Comparison of ENCODE assay signal across 8 cellular contexts in genomic region chr10:102460836-102461186, GRCh38. TPM values are rescaled to one million over a fixed set of nuclear protein-coding genes. Genes with fewer than 3 reads are reported as not detected.
A peak's percentile ranks its signal among the peaks of the same experiment; 100 is the strongest.
DNase-seq lines count a peak whose midpoint lies in the region; ATAC-seq and TF ChIP-seq lines count a peak whose summit lies in the region.

No MANE protein-coding gene starts in this region.

- H3K27me3 ChIP-seq in HCT116 (ENCODE audit: insufficient read depth, low read length) (no peaks in the 10 kb centered on the region), RWPE2 (ENCODE audit: insufficient read depth, poor library complexity, severe bottlenecking) (no peaks in the 10 kb centered on the region)

- CTCF ChIA-PET in HCT116 (lab: Charles Lee): interaction anchor here (0.9 to 2.9 kb wide), 7 partner anchors 10 to 291 kb away, joined by 3 to 18 read pairs (median 7); partner anchors contain the start of gene C10orf95

- no peaks in the 10 kb centered on the region for H4K20me1 ChIP-seq in HCT116 (ENCODE audit: insufficient read depth)

- H3K79me2 ChIP-seq in HCT116 (ENCODE audit: insufficient read depth, low read length): peaks cover 37% of the 10 kb centered on the region; the same call in 1 of the 2 replicates

- TF ChIP-seq POLR2A in HCT116 (IDR thresholded peaks at IDR 0.05; ENCODE audit: borderline replicate concordance, extremely low read depth, insufficient read depth, insufficient read length): no peak

- 0 out of 4 replicates have a peak, but pooled peaks cover 0 to 1% of the 10 kb centered on the region in 2 experiments for H3K36me3 ChIP-seq in HCT116 (ENCODE audit: control insufficient read depth in 1 of 2, insufficient read depth in 2 of 2, low read length in 2 of 2)
- H3K36me3 ChIP-seq in RWPE2 (ENCODE audit: low read depth): peaks cover under 1% of the 10 kb centered on the region; the same call in 1 of the 2 replicates

- no peak for TF ChIP-seq RAD21 in HCT116 (IDR thresholded peaks at IDR 0.05; ENCODE audit: low read depth)

- peaks cover 31 to 38% of the 10 kb centered on the region in 2 experiments for H3K4me1 ChIP-seq in HCT116 (ENCODE audit: control insufficient read depth in 1 of 2, insufficient read depth in 2 of 2, low read length in 2 of 2)
- H3K4me1 ChIP-seq in RWPE2 (ENCODE audit: insufficient read depth, poor library complexity, severe bottlenecking): peaks cover 8% of the 10 kb centered on the region

- H3K27ac ChIP-seq in HCT116 (ENCODE audit: low read depth, low read length): no peak overlapping the region; the same call in 1 of the 2 replicates
- no peak overlapping the region for H3K27ac ChIP-seq in RWPE2 (ENCODE audit: poor library complexity, severe bottlenecking)

- no peak for DNase-seq in HCT116 (ENCODE audit: low read depth, low spot score)
- DNase-seq in RWPE2 (ENCODE audit: low spot score): no peak
- no peak for DNase-seq in fibroblast of mammary gland (ENCODE audit: low read depth)
- no peak for DNase-seq in retinal pigment epithelial cell (ENCODE audit: low read depth)
- DNase-seq in cerebellar cortex (ENCODE audit: low spot score): no peak
- DNase-seq in AML-193 (lab: John Stamatoyannopoulos, UW): no peak
- no peak for DNase-seq in activated gamma-delta T cell (lab: John Stamatoyannopoulos, UW)

- TF ChIP-seq CTCF in HCT116 (IDR thresholded peaks at IDR 0.05 in 2 of 3, conservative IDR thresholded peaks at IDR 0.05 in 1 of 3; ENCODE audit: borderline replicate concordance in 1 of 3, insufficient read depth in 1 of 3, low read depth in 2 of 3, low read length in 2 of 3): no peak
- TF ChIP-seq CTCF in RWPE2 (IDR thresholded peaks at IDR 0.05; ENCODE audit: poor library complexity, severe bottlenecking): no peak
- no peak for TF ChIP-seq CTCF in fibroblast of mammary gland (conservative IDR thresholded peaks at IDR 0.05; ENCODE audit: control insufficient read depth, insufficient read depth, low read depth, low read length)
- no peak for TF ChIP-seq CTCF in retinal pigment epithelial cell (conservative IDR thresholded peaks at IDR 0.05; ENCODE audit: low read depth, low read length)

- peak overlapping the region; percentile 84 for H3K9ac ChIP-seq in HCT116 (ENCODE audit: low read length)

- intact Hi-C loops in HCT116 (cut with micrococcal nuclease): loop anchor here (5.0 kb wide), 2 partner anchors 39 to 229 kb away; partner anchors contain the start of gene FBXL15

- RAD21 ChIA-PET in HCT116 (lab: Charles Lee; ENCODE audit: low non-redundant PET in 1 of 2, low total read pairs in 2 of 2, uncharacterized antibody in 2 of 2, unreplicated experiment in 2 of 2): no interaction called here

- H2AFZ ChIP-seq in HCT116 (ENCODE audit: low read depth, low read length, poor library complexity, severe bottlenecking): peak overlapping the region; percentile 67

- H3K4me3 ChIP-seq in HCT116 (replicated peaks in 1 of 2; ENCODE audit: low read depth in 1 of 2, low read length in 2 of 2) (peak overlapping the region; percentile 18 to 72; a peak in 3 of 4 replicates), RWPE2 (ENCODE audit: severe bottlenecking) (peak overlapping the region; percentile 39), fibroblast of mammary gland (ENCODE audit: control insufficient read depth, low read depth, low read length) (peak overlapping the region; percentile 55), retinal pigment epithelial cell (ENCODE audit: low read length) (peak overlapping the region; percentile 50)

- peak overlapping the region; percentile 93 for H3K4me2 ChIP-seq in HCT116 (ENCODE audit: low read length)

- POLR2A ChIA-PET in HCT116 (lab: Charles Lee): interaction anchor here (0.9 to 3.4 kb wide), 4 partner anchors 9 to 42 kb away, joined by 3 to 39 read pairs (median 6); partner anchors contain the start of genes ACTR1A, C10orf95 and CUEDC2

- H3K9me3 ChIP-seq in HCT116 (ENCODE audit: control insufficient read depth in 1 of 2, insufficient read depth in 1 of 2, low read depth in 1 of 2, low read length in 2 of 2) (no peaks in the 10 kb centered on the region), RWPE2 (ENCODE audit: severe bottlenecking) (no peaks in the 10 kb centered on the region)

- peak; percentile 11 for ATAC-seq in GM18502 (IDR thresholded peaks at IDR 0.05; ENCODE audit: poor library complexity, unreplicated experiment)
- ATAC-seq in HCT116: peak; percentile 18
- ATAC-seq in RWPE2 (ENCODE audit: low read depth): peak; percentile 9; the same call in 2 of the 3 replicates

- no peaks in the 10 kb centered on the region for H3K9me2 ChIP-seq in HCT116 (ENCODE audit: insufficient read depth)

- no TSS peak for BruUV-seq in HCT116 (replicated peaks; lab: Mats Ljungman, UMichigan)

TF ChIP-seq in HCT116, 20 proteins besides CTCF, POLR2A, EP300 and RAD21:
- TF ChIP-seq JUND (IDR thresholded peaks at IDR 0.05) (no peak), SP1 (IDR thresholded peaks at IDR 0.05; ENCODE audit: low read depth) (no peak), ATF3 (IDR thresholded peaks at IDR 0.05) (no peak), SRF (IDR thresholded peaks at IDR 0.05; ENCODE audit: low read depth) (no peak), CEBPB (IDR thresholded peaks at IDR 0.05; ENCODE audit: low read depth) (no peak), POLR2AphosphoS5 (IDR thresholded peaks at IDR 0.05; ENCODE audit: low read depth, low read length) (no peak), SIN3A (IDR thresholded peaks at IDR 0.05; ENCODE audit: low read depth) (no peak), EZH2 (IDR thresholded peaks at IDR 0.05) (no peak), MAX (IDR thresholded peaks at IDR 0.05) (no peak), ZBTB33 (IDR thresholded peaks at IDR 0.05; ENCODE audit: extremely low read depth, insufficient replicate concordance, low read length) (no peak), ZNF274 (IDR thresholded peaks at IDR 0.05; ENCODE audit: low read depth, low read length) (no peak), CBX3 (IDR thresholded peaks at IDR 0.05; ENCODE audit: low read depth) (no peak), TCF7L2 (IDR thresholded peaks at IDR 0.05; ENCODE audit: borderline replicate concordance, extremely low read depth, insufficient read depth, insufficient read length) (no peak), FOSL1 (IDR thresholded peaks at IDR 0.05; ENCODE audit: low read depth) (no peak), REST (IDR thresholded peaks at IDR 0.05; ENCODE audit: low read depth) (no peak), ELF1 (IDR thresholded peaks at IDR 0.05; ENCODE audit: borderline replicate concordance, low read depth) (no peak), ZFX (IDR thresholded peaks at IDR 0.05) (no peak)

RNA-seq across cellular contexts. Expression of gene C10orf95, which starts 9.5 kb away (rescaled TPM):
- total RNA-seq in HCT116 (2021; ENCODE audit: unreplicated experiment): 2.1 TPM
- 3.8 TPM in 2 replicates for polyA plus RNA-seq in HCT116 (2012)

RNA-seq across cellular contexts. Expression of gene CUEDC2, which starts 28.4 kb away (rescaled TPM):
- 96.7 TPM for total RNA-seq in HCT116 (2021; ENCODE audit: unreplicated experiment)
- 77.0 and 106 TPM in 2 replicates for polyA plus RNA-seq in HCT116 (2012)

RNA-seq across cellular contexts. Expression of gene FBXL15, which starts 40.2 kb away (rescaled TPM):
- 21.1 TPM for total RNA-seq in HCT116 (2021; ENCODE audit: unreplicated experiment)
- 15.8 and 19.9 TPM in 2 replicates for polyA plus RNA-seq in HCT116 (2012)

RNA-seq across cellular contexts. Expression of gene ACTR1A, which starts 41.7 kb away (rescaled TPM):
- 94.2 TPM for total RNA-seq in HCT116 (2021; ENCODE audit: unreplicated experiment)
- 57.1 and 66.3 TPM in 2 replicates for polyA plus RNA-seq in HCT116 (2012)

RNA-seq across cellular contexts. Expression of gene PSD, which starts 42.2 kb away (rescaled TPM):
- 9.7 TPM for total RNA-seq in HCT116 (2021; ENCODE audit: unreplicated experiment)
- polyA plus RNA-seq in HCT116 (2012): 8.5 and 8.7 TPM in 2 replicates
